1 cellular context compared by ENCODE assay signal in genomic region chr10:3741688-3742461, GRCh38.
TF ChIP-seq lines count a peak whose summit lies in the region.

No MANE protein-coding gene starts in this region.

TF ChIP-seq in GM12878, 131 proteins besides CTCF, POLR2A, EP300 and RAD21 (continued from another document):
- TF ChIP-seq HSF1 (IDR thresholded peaks at IDR 0.05; ENCODE audit: low read depth, low read length), result no peak
- 0 out of 2 replicates have a peak, but pooled peaks have one; percentile 16 for TF ChIP-seq RUNX3 (IDR thresholded peaks at IDR 0.05; ENCODE audit: low read length)
TF ChIP-seq in GM12878: peak in this region for 4.
